Comparison of ENCODE assay signal across 16 cellular contexts in the genomic region with DNA sequence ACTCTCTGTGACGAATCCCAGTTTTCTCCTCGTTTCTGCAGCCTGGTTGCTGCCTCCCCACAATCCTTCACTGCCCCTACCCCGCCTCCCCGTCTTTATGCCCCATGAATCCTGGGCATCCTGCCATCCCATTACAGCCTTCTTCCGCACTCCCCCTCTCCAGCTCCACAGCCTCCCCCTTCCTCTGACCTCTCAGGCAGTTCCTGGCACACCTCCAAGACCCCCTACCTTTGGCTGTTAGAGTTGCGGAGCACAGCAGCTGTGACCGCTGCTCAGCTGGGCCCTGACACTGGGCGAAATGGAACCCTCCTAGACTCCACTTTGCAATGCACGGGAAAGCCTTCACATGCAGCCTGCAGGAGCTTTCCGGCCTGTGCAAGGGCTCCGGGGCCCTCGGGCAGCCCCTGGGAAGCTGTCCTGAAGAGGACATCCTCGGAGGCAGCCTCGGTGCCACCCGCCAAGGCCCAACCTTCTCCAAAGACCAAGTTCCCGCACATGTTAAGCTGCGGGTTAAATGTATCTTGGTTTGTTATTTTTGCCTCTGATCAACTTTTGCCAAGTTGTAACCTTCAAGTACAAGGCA.
DNase-seq lines count a peak whose midpoint lies in the region; ATAC-seq, FAIRE-seq and TF ChIP-seq lines count a peak whose summit lies in the region.
"Had no signal": no experiment of that assay in that cellular context is flagged by ENCODE, and none has a peak within 500 bp of the region (broad histone marks: within the 10 kb centered on the region; RNA-seq: fewer than 3 reads in every experiment).

No MANE protein-coding gene starts in this region.

- no peak for TF ChIP-seq POLR2A in stomach (IDR thresholded peaks at IDR 0.05)

- intact Hi-C loops in stomach (cut with DNase I; ENCODE audit: low total_unique reads), result no loop called here

- no peaks in the 10 kb centered on the region for H3K36me3 Mint-ChIP-seq in activated naive CD4-positive, alpha-beta T cell treated with anti-CD3 and anti-CD28 coated beads, Interleukin-2, amount 50 U/mL, for 72 hours
- H3K36me3 Mint-ChIP-seq: stimulated activated memory B cell treated with anti-CD40 and anti-IgM and Interleukin-4, amounts not matched to agents 10 μg/mL and 1 μg/mL and 100 μg/mL, for 72 hours had no signal

- H3K4me3 ChIP-seq in astrocyte of the cerebellum (ENCODE audit: low read depth, low read length) (no peak overlapping the region), stomach (no peak overlapping the region)
- H3K4me3 ChIP-seq: BLaER1, colonic mucosa, esophagus muscularis mucosa, mucosa of descending colon had no signal

- H3K27ac ChIP-seq in stomach, result no peak overlapping the region
- H3K27ac ChIP-seq: BLaER1, colonic mucosa, esophagus muscularis mucosa had no signal

- no peak for TF ChIP-seq EP300 in stomach (IDR thresholded peaks at IDR 0.05)

- DNase-seq in C1 segment of cervical spinal cord (lab: John Stamatoyannopoulos, UW) (peak in 11 of 14 donors; percentile 3 to 55 (median 29)), NCI-H1092 (lab: John Stamatoyannopoulos, UW) (peak; percentile 85), astrocyte of the cerebellum (ENCODE audit: low read depth) (peak; percentile 9), medulla oblongata (ENCODE audit: extremely low spot score) (peak; percentile 71), stomach (no peak), iPS-NIHi7 (ENCODE audit: extremely low spot score) (no peak), RCC 7860 (ENCODE audit: low spot score) (no peak)
- no peak for DNase-seq in activated naive CD4-positive, alpha-beta T cell treated with anti-CD3 and anti-CD28 coated beads, Interleukin-2, amount 50 U/mL, for 72 hours (ENCODE audit: low spot score in 2 of 2)
- DNase-seq: activated CD4-positive, alpha-beta T cell treated with anti-CD3 and anti-CD28 coated beads, Interleukin-2, amount 10 ng/mL, durations not matched to agents 24 days and 14 days; activated naive CD4-positive, alpha-beta T cell; colonic mucosa; GDM1; mucosa of descending colon had no signal

- TF ChIP-seq CTCF in astrocyte of the cerebellum (IDR thresholded peaks at IDR 0.05; ENCODE audit: low read depth, low read length, missing control alignments), result no peak
- no peak for TF ChIP-seq CTCF in stomach (IDR thresholded peaks at IDR 0.05)

- H3K36me3 ChIP-seq in stomach, result no peaks in the 10 kb centered on the region
- H3K36me3 ChIP-seq: BLaER1, colonic mucosa, esophagus muscularis mucosa had no signal

- H3K9me3 Mint-ChIP-seq in activated naive CD4-positive, alpha-beta T cell treated with anti-CD3 and anti-CD28 coated beads, Interleukin-2, amount 50 U/mL, for 72 hours, result no peaks in the 10 kb centered on the region
- H3K9me3 Mint-ChIP-seq: activated CD4-positive, alpha-beta T cell treated with anti-CD3 and anti-CD28 coated beads, Interleukin-2, amount 10 ng/mL, durations not matched to agents 24 days and 14 days; stimulated activated memory B cell treated with anti-CD40 and anti-IgM and Interleukin-4, amounts not matched to agents 10 μg/mL and 1 μg/mL and 100 μg/mL, for 72 hours had no signal

- FAIRE-seq in RCC 7860 (lab: Jason Lieb, UNC), result no peak

- in situ Hi-C loops in astrocyte of the cerebellum (cut with HindIII; ENCODE audit: low sequenced_read_pairs), result no loop called here

- no peak overlapping the region for H3K27ac Mint-ChIP-seq in activated naive CD4-positive, alpha-beta T cell treated with anti-CD3 and anti-CD28 coated beads, Interleukin-2, amount 50 U/mL, for 72 hours
- H3K27ac Mint-ChIP-seq: activated CD4-positive, alpha-beta T cell treated with anti-CD3 and anti-CD28 coated beads, Interleukin-2, amount 10 ng/mL, durations not matched to agents 24 days and 14 days; stimulated activated memory B cell treated with anti-CD40 and anti-IgM and Interleukin-4, amounts not matched to agents 10 μg/mL and 1 μg/mL and 100 μg/mL, for 72 hours had no signal

- H3K9me3 ChIP-seq in stomach, result no peaks in the 10 kb centered on the region
- H3K9me3 ChIP-seq: BLaER1, colonic mucosa, esophagus muscularis mucosa, mucosa of descending colon had no signal

- ATAC-seq in activated naive CD4-positive, alpha-beta T cell treated with anti-CD3 and anti-CD28 coated beads, Interleukin-2, amount 50 U/mL, for 72 hours, result no peak
- ATAC-seq: mucosa of descending colon; stimulated activated memory B cell treated with anti-CD40 and anti-IgM and Interleukin-4, amounts not matched to agents 10 μg/mL and 1 μg/mL and 100 μg/mL, for 72 hours had no signal

- peaks cover 0 to 24% (median 0%) of the 10 kb centered on the region in 3 donors for H3K27me3 ChIP-seq in stomach
- H3K27me3 ChIP-seq: BLaER1, colonic mucosa had no signal

- no peaks in the 10 kb centered on the region for H3K4me1 ChIP-seq in stomach
- H3K4me1 ChIP-seq: BLaER1, colonic mucosa, esophagus muscularis mucosa had no signal

- 59 to 70% (median 67%) methylated on average over 17 of the region's 17 CpGs for WGBS in stomach, 5 donors

Comparison
In these comparisons a context has a peak if more than half of its experiments do, and no peak if none do; other contexts are left out.
1. DNase-seq: peak in C1 segment of cervical spinal cord (11 of 14), NCI-H1092 (single experiment), astrocyte of the cerebellum (single experiment) and medulla oblongata (single experiment); none in stomach (single experiment), iPS-NIHi7 (single experiment), RCC 7860 (single experiment) and activated naive CD4-positive, alpha-beta T cell treated with anti-CD3 and anti-CD28 coated beads, Interleukin-2, amount 50 U/mL, for 72 hours (0 of 2).